In the genomic region with DNA sequence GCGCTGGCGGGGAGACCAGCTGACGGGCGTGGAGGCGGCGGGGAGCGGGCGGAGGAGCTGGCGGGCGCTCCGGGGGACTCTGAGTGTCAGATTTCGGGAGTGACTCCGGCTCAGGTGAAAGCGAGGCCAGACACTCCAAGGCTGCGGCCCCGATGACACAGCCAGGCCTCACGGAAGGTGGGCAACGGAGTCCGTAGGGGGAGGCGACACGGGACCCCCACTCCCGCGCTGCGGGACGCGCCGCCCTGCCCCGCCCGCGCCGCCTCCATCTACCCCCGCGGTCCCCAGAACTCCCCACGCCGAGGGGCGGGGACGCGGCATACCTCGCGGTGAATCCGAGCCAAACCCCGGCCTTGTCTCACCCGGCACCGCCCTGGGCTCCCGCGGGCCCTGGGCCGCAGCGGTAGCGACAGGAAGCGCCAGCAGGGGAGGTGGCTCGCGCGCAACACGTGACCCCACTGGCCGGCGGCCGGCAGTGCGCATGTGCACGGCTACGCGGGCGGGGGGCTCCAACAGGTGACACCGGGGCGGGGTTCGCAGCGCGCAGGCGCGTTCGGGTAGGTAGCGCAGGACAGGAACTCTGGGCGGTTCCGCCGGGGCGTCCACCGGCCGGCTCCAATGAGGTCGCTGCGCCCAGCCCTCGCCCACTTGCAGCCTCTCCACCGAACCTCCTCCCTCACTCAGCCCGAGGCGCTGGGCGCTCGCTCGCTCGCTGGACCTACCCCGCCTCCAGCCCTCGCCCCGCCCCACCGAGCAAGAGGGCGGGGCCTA, we compare ENCODE assay signal across 8 cellular contexts. TPM values are rescaled to one million over a fixed set of nuclear protein-coding genes. Genes with fewer than 3 reads are reported as not detected.
DNase-seq lines count a peak whose midpoint lies in the region; ATAC-seq and TF ChIP-seq lines count a peak whose summit lies in the region.

Gene CC2D1B (minus strand): TSS at position 460 of the 771 bp plus-strand sequence. CDS start 1,585 bp downstream, outside the sequence.

- ATAC-seq in GM18502 (IDR thresholded peaks at IDR 0.05; ENCODE audit: poor library complexity, unreplicated experiment) (peak; percentile 92), HG02970 (IDR thresholded peaks at IDR 0.05; ENCODE audit: low FRiP score, unreplicated experiment) (peak; percentile 89), right cardiac atrium (peak; percentile 97 to 98)

- peak; percentile 95 to 98 for DNase-seq in NCI-H1930 (lab: John Stamatoyannopoulos, UW)
- peak; percentile 100 for DNase-seq in T-helper 2 cell treated with Interferon-gamma antibody and Interleukin-4, amounts not matched to agents 5 μg/mL and 100 μg/mL, for 36 hours (ENCODE audit: low spot score)
- peak; percentile 96 to 99 for DNase-seq in ascending aorta (ENCODE audit: low spot score in 2 of 2)
- DNase-seq in right cardiac atrium = peak; percentile 99 to 100 (median 99)
- DNase-seq in putamen (ENCODE audit: low spot score) = peak; percentile 89
- peak in 1 of 2 donors; percentile 98 for DNase-seq in vagina (ENCODE audit: extremely low spot score in 2 of 2)

- H3K27ac Mint-ChIP-seq in T-helper 2 cell treated with Interferon-gamma antibody and Interleukin-4, amounts not matched to agents 5 μg/mL and 100 μg/mL, for 36 hours = peak within 1 kb of the TSS; percentile 99

- peak in 1 of 2 donors; percentile 82 for TF ChIP-seq POLR2A in vagina (IDR thresholded peaks at IDR 0.05)

- H3K9me3 Mint-ChIP-seq in T-helper 2 cell treated with Interferon-gamma antibody and Interleukin-4, amounts not matched to agents 5 μg/mL and 100 μg/mL, for 36 hours = no peaks in the 10 kb centered on the region

- under 1% methylated on average over 92 of the region's 92 CpGs for WGBS in right cardiac atrium

- peak within 1 kb of the TSS; percentile 92 to 96 for H3K27ac ChIP-seq in ascending aorta
- H3K27ac ChIP-seq in right cardiac atrium (ENCODE audit: low read length) = peak within 1 kb of the TSS; percentile 59
- peak within 1 kb of the TSS; percentile 91 for H3K27ac ChIP-seq in vagina

- H3K36me3 ChIP-seq in ascending aorta (peaks cover 22 to 24% of the 10 kb centered on the region in 2 donors), vagina (peaks cover 0 to 13% of the 10 kb centered on the region in 2 donors)

- peaks cover 37% of the 10 kb centered on the region for H3K36me3 Mint-ChIP-seq in T-helper 2 cell treated with Interferon-gamma antibody and Interleukin-4, amounts not matched to agents 5 μg/mL and 100 μg/mL, for 36 hours (ENCODE audit: low read depth)

- TF ChIP-seq CTCF in ascending aorta (IDR thresholded peaks at IDR 0.05) (peak in 1 of 3 experiments; percentile 34), vagina (IDR thresholded peaks at IDR 0.05) (peak in 2 of 3 experiments; percentile 20 to 43)

- H3K27me3 Mint-ChIP-seq in T-helper 2 cell treated with Interferon-gamma antibody and Interleukin-4, amounts not matched to agents 5 μg/mL and 100 μg/mL, for 36 hours (ENCODE audit: low read depth) = no peaks in the 10 kb centered on the region

- no peaks in the 10 kb centered on the region for H3K27me3 ChIP-seq in ascending aorta
- H3K27me3 ChIP-seq in right cardiac atrium (ENCODE audit: control insufficient read depth, insufficient read depth) = no peaks in the 10 kb centered on the region
- H3K27me3 ChIP-seq in vagina = no peaks in the 10 kb centered on the region

- H3K9me3 ChIP-seq in ascending aorta = no peaks in the 10 kb centered on the region
- no peaks in the 10 kb centered on the region for H3K9me3 ChIP-seq in right cardiac atrium (ENCODE audit: control insufficient read depth, low read length)
- no peaks in the 10 kb centered on the region for H3K9me3 ChIP-seq in vagina

- intact Hi-C loops in ascending aorta (cut with DNase I) (loop anchor here (1.0 to 10.0 kb wide), 8 partner anchors 38 to 959 kb away; partner anchors contain the start of genes BTF3L4, COA7, CPT2 and ECHDC2), right cardiac atrium (cut with DNase I) (no loop called here), vagina (cut with DNase I) (no loop called here)

- H3K4me1 Mint-ChIP-seq in T-helper 2 cell treated with Interferon-gamma antibody and Interleukin-4, amounts not matched to agents 5 μg/mL and 100 μg/mL, for 36 hours (ENCODE audit: low read depth) = peaks cover 27% of the 10 kb centered on the region

- peak within 1 kb of the TSS; percentile 96 for H3K4me3 Mint-ChIP-seq in T-helper 2 cell treated with Interferon-gamma antibody and Interleukin-4, amounts not matched to agents 5 μg/mL and 100 μg/mL, for 36 hours

- H3K4me3 ChIP-seq in ascending aorta (peak within 1 kb of the TSS; percentile 90 to 94), right cardiac atrium (ENCODE audit: low read length) (peak within 1 kb of the TSS; percentile 43), vagina (peak within 1 kb of the TSS; percentile 87 to 96)

- H3K4me1 ChIP-seq in ascending aorta = peaks cover 2 to 14% of the 10 kb centered on the region in 2 donors
- peaks cover 3% of the 10 kb centered on the region for H3K4me1 ChIP-seq in right cardiac atrium (ENCODE audit: control insufficient read depth, insufficient read depth, low read length)
- peaks cover 29% of the 10 kb centered on the region for H3K4me1 ChIP-seq in vagina

RNA-seq across cellular contexts. Expression of gene CC2D1B, which starts in this region (rescaled TPM):
- total RNA-seq in ascending aorta (45.4 TPM), right cardiac atrium (10 to 100 TPM; 15.6 to 20.1 (median 17.8) TPM), vagina (23.8 TPM)
- 13.1 TPM for polyA plus RNA-seq in right cardiac atrium
